In the genomic region with DNA sequence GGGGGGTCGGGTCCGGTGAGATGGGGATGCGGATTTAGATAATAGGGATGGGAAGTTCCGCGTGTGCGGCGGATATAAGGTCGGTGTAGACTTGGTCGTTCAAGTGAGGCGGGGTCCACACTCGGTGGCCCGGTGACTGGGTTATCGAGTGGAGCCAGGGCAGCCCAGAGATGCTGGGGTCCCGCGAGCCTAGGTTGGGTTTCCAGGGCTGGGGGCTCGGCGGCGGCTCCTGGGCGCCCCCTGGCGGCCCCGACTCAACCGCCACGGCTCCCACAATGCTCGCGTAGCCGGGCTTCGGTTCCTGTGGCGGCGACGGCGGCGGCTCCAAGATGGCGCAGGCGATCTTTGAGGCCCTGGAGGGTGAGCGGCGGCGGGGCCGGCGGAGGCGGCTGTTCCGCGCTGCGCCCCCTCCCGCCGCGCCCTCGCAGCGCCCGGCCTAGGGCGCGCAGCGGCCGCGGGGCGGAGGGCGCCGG, we compare ENCODE assay signal across 7 cellular contexts. TPM values are rescaled to one million over a fixed set of nuclear protein-coding genes. Genes with fewer than 3 reads are reported as not detected.
DNase-seq lines count a peak whose midpoint lies in the region; ATAC-seq and TF ChIP-seq lines count a peak whose summit lies in the region.

ZNF341 (plus strand) TSS at position 304 of the 473 bp plus-strand sequence; CDS start at position 330, 26 bp downstream.

- H3K9me3 ChIP-seq in spleen = peaks cover 2 to 14% (median 11%) of the 10 kb centered on the region in 8 donors

- DNase-seq in NCI-H1694 (lab: John Stamatoyannopoulos, UW) (peak; percentile 70), T-helper 9 cell (peak; percentile 83), astrocyte of the cerebellum (ENCODE audit: low read depth) (peak; percentile 45), immature natural killer cell (peak in 2 of 3 donors; percentile 88 to 91), spleen (peak; percentile 98)

- peaks cover 8 to 14% (median 10%) of the 10 kb centered on the region in 3 donors for H3K27me3 Mint-ChIP-seq in immature natural killer cell (ENCODE audit: low read depth in 3 of 3)

- peaks cover 0 to 6% (median 0%) of the 10 kb centered on the region in 6 donors for H3K36me3 ChIP-seq in spleen

- peak within 1 kb of the TSS; percentile 86 to 97 (median 90) for H3K27ac Mint-ChIP-seq in immature natural killer cell

- H3K4me3 Mint-ChIP-seq in immature natural killer cell = peak within 1 kb of the TSS; percentile 89 to 94 (median 91)

- in situ Hi-C loops in astrocyte of the cerebellum (cut with HindIII; ENCODE audit: low sequenced_read_pairs) = no loop called here

- H3K4me1 Mint-ChIP-seq in immature natural killer cell = peaks cover 21 to 22% of the 10 kb centered on the region in 2 donors

- H3K27ac ChIP-seq in spleen = peak within 1 kb of the TSS; percentile 87 to 98 (median 95)

- peak; percentile 78 for TF ChIP-seq CTCF in astrocyte of the cerebellum (IDR thresholded peaks at IDR 0.05; ENCODE audit: low read depth, low read length, missing control alignments)
- peak; percentile 69 to 97 (median 91) for TF ChIP-seq CTCF in spleen (IDR thresholded peaks at IDR 0.05 in 8 of 11, conservative IDR thresholded peaks at IDR 0.05 in 3 of 11)

- no peaks in the 10 kb centered on the region for H3K27me3 ChIP-seq in spleen (replicated peaks in 1 of 7)

- ATAC-seq in GM18508 (IDR thresholded peaks at IDR 0.05; ENCODE audit: insufficient read depth, unreplicated experiment) = peak; percentile 39
- peak; percentile 77 for ATAC-seq in HG02885 (IDR thresholded peaks at IDR 0.05; ENCODE audit: poor library complexity, unreplicated experiment)

- H3K9me3 Mint-ChIP-seq in immature natural killer cell = peaks cover 0 to 7% (median 3%) of the 10 kb centered on the region in 6 donors

- TF ChIP-seq POLR2A in spleen (IDR thresholded peaks at IDR 0.05) = no peak

- peak within 1 kb of the TSS; percentile 48 for H3K4me3 ChIP-seq in astrocyte of the cerebellum (ENCODE audit: low read depth, low read length)
- H3K4me3 ChIP-seq in spleen = peak within 1 kb of the TSS; percentile 44 to 77 (median 60)

- H3K36me3 Mint-ChIP-seq in immature natural killer cell = peaks cover 2 to 11% (median 3%) of the 10 kb centered on the region in 3 donors

- peaks cover 9 to 41% (median 29%) of the 10 kb centered on the region in 6 donors for H3K4me1 ChIP-seq in spleen

- intact Hi-C loops in spleen (cut with DNase I; ENCODE audit: low total_unique reads) = loop anchor here (10.0 kb wide), 1 partner anchor 103 kb away; no protein-coding TSS in a partner anchor

- WGBS in spleen, 5 donors = 2 to 9% (median 3%) methylated on average over 34 to 57 of the region's 57 CpGs

RNA-seq across cellular contexts. Expression of gene ZNF341, which starts in this region (rescaled TPM):
- polyA plus RNA-seq in immature natural killer cell (1 to 10 TPM in 2 of 3 donors, under 1 TPM in 1; 0.79 to 3.8 (median 1.7) TPM), spleen (1 to 10 TPM; 2.3 to 5.9 (median 4.9) TPM)
- total RNA-seq in spleen = 1 to 10 TPM; 3.3 to 6.7 (median 4.4) TPM

Comparison
In these comparisons a context has a peak if more than half of its experiments do, and no peak if none do; other contexts are left out.
1. Peak in every context shown above with its lines: DNase-seq, ATAC-seq, H3K4me3 ChIP-seq and H3K27ac ChIP-seq.
2. DNase-seq: peak in every context shown above with its lines; median percentile 98 in spleen; 90 in immature natural killer cell; 83 in T-helper 9 cell; 70 in NCI-H1694; 45 in astrocyte of the cerebellum.